Comparison of ENCODE assay signal across 1 cellular context in genomic region chr1:231421971-231422797, GRCh38.
TF ChIP-seq lines count a peak whose summit lies in the region.

Gene EGLN1, minus strand, starts transcription at chr1:231422287. Its CDS starts 399 bp downstream, at chr1:231421888.

TF ChIP-seq in K562, 482 proteins besides CTCF, POLR2A, EP300 and RAD21 (continued from another document and continues in another):
- TF ChIP-seq ZBTB26 (CRISPR knock-in tag; IDR thresholded peaks at IDR 0.05) (no peak), HINFP (tag; conservative IDR thresholded peaks at IDR 0.05; ENCODE audit: low read depth) (no peak), HMG20B (CRISPR knock-in tag; IDR thresholded peaks at IDR 0.05) (no peak), MCM5 (IDR thresholded peaks at IDR 0.05; ENCODE audit: low read depth) (no peak), WHSC1 (IDR thresholded peaks at IDR 0.05; ENCODE audit: low read length) (no peak), HOXB6 (CRISPR knock-in tag; IDR thresholded peaks at IDR 0.05; ENCODE audit: borderline replicate concordance) (no peak), ZBTB2 (IDR thresholded peaks at IDR 0.05) (no peak), SMARCE1 (IDR thresholded peaks at IDR 0.05) (0 out of 2 replicates have a peak, but pooled peaks have one; percentile 32), KDM2B (CRISPR knock-in tag; IDR thresholded peaks at IDR 0.05) (peak; percentile 79; the same call in 1 of the 2 replicates), CC2D1A (IDR thresholded peaks at IDR 0.05) (no peak), ZNF316 (IDR thresholded peaks at IDR 0.05) (no peak), MBD2 (IDR thresholded peaks at IDR 0.05; ENCODE audit: borderline replicate concordance, low read depth) (peak; percentile 44; the same call in 1 of the 2 replicates), BRD9 (IDR thresholded peaks at IDR 0.05; ENCODE audit: low read depth, partially characterized antibody) (no peak), E2F5 (CRISPR knock-in tag; IDR thresholded peaks at IDR 0.05) (no peak), HMGN3 (IDR thresholded peaks at IDR 0.05; ENCODE audit: borderline replicate concordance, extremely low read depth, insufficient read length, low read depth, low read length) (peak; percentile 67), MTA3 (IDR thresholded peaks at IDR 0.05; ENCODE audit: borderline replicate concordance) (peak; percentile 82), HNRNPLL (IDR thresholded peaks at IDR 0.05; ENCODE audit: low read depth, low read length, poor library complexity, severe bottlenecking) (peak; percentile 96), ZFP30 (CRISPR knock-in tag; IDR thresholded peaks at IDR 0.05; ENCODE audit: borderline replicate concordance) (no peak), ZNF699 (CRISPR knock-in tag; IDR thresholded peaks at IDR 0.05; ENCODE audit: insufficient replicate concordance) (no peak), ZNF717 (CRISPR knock-in tag; IDR thresholded peaks at IDR 0.05) (no peak), KLF6 (CRISPR knock-in tag; IDR thresholded peaks at IDR 0.05; ENCODE audit: borderline replicate concordance) (no peak), ARID3B (CRISPR knock-in tag; IDR thresholded peaks at IDR 0.05; ENCODE audit: borderline replicate concordance) (no peak), C11orf30 (IDR thresholded peaks at IDR 0.05; ENCODE audit: low read depth) (no peak), MCM2 (IDR thresholded peaks at IDR 0.05; ENCODE audit: low read depth) (no peak), PML (IDR thresholded peaks at IDR 0.05; ENCODE audit: low read length) (peak; percentile 56; the same call in 1 of the 2 replicates), NFIC (IDR thresholded peaks at IDR 0.05) (peak; percentile 63), U2AF1 (optimal IDR thresholded peaks at IDR 0.05; ENCODE audit: low read depth, low read length) (peak; percentile 61), SUPT5H (IDR thresholded peaks at IDR 0.05) (peak; percentile 86), MIER1 (IDR thresholded peaks at IDR 0.05; ENCODE audit: low read depth) (no peak)
- TF ChIP-seq, protein P1, sequence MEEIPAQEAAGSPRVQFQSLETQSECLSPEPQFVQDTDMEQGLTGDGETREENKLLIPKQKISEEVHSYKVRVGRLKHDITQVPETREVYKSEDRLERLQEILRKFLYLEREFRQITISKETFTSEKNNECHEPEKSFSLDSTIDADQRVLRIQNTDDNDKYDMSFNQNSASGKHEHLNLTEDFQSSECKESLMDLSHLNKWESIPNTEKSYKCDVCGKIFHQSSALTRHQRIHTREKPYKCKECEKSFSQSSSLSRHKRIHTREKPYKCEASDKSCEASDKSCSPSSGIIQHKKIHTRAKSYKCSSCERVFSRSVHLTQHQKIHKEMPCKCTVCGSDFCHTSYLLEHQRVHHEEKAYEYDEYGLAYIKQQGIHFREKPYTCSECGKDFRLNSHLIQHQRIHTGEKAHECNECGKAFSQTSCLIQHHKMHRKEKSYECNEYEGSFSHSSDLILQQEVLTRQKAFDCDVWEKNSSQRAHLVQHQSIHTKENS (CRISPR knock-in tag; IDR thresholded peaks at IDR 0.05): no peak
- TF ChIP-seq, protein P2, sequence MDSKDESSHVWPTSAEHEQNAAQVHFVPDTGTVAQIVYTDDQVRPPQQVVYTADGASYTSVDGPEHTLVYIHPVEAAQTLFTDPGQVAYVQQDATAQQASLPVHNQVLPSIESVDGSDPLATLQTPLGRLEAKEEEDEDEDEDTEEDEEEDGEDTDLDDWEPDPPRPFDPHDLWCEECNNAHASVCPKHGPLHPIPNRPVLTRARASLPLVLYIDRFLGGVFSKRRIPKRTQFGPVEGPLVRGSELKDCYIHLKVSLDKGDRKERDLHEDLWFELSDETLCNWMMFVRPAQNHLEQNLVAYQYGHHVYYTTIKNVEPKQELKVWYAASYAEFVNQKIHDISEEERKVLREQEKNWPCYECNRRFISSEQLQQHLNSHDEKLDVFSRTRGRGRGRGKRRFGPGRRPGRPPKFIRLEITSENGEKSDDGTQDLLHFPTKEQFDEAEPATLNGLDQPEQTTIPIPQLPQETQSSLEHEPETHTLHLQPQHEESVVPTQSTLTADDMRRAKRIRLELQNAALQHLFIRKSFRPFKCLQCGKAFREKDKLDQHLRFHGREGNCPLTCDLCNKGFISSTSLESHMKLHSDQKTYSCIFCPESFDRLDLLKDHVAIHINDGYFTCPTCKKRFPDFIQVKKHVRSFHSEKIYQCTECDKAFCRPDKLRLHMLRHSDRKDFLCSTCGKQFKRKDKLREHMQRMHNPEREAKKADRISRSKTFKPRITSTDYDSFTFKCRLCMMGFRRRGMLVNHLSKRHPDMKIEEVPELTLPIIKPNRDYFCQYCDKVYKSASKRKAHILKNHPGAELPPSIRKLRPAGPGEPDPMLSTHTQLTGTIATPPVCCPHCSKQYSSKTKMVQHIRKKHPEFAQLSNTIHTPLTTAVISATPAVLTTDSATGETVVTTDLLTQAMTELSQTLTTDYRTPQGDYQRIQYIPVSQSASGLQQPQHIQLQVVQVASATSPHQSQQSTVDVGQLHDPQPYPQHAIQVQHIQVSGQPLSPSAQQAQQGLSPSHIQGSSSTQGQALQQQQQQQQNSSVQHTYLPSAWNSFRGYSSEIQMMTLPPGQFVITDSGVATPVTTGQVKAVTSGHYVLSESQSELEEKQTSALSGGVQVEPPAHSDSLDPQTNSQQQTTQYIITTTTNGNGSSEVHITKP (IDR thresholded peaks at IDR 0.05; ENCODE audit: partially characterized antibody): peak; percentile 20
- TF ChIP-seq, protein P3, sequence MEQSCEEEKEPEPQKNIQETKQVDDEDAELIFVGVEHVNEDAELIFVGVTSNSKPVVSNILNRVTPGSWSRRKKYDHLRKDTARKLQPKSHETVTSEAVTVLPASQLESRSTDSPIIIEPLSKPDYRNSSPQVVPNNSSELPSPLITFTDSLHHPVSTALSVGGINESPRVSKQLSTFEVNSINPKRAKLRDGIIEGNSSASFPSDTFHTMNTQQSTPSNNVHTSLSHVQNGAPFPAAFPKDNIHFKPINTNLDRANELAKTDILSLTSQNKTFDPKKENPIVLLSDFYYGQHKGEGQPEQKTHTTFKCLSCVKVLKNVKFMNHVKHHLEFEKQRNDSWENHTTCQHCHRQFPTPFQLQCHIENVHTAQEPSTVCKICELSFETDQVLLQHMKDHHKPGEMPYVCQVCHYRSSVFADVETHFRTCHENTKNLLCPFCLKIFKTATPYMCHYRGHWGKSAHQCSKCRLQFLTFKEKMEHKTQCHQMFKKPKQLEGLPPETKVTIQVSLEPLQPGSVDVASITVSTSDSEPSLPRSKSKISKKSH (CRISPR knock-in tag; IDR thresholded peaks at IDR 0.05): no peak
- TF ChIP-seq, protein P4, sequence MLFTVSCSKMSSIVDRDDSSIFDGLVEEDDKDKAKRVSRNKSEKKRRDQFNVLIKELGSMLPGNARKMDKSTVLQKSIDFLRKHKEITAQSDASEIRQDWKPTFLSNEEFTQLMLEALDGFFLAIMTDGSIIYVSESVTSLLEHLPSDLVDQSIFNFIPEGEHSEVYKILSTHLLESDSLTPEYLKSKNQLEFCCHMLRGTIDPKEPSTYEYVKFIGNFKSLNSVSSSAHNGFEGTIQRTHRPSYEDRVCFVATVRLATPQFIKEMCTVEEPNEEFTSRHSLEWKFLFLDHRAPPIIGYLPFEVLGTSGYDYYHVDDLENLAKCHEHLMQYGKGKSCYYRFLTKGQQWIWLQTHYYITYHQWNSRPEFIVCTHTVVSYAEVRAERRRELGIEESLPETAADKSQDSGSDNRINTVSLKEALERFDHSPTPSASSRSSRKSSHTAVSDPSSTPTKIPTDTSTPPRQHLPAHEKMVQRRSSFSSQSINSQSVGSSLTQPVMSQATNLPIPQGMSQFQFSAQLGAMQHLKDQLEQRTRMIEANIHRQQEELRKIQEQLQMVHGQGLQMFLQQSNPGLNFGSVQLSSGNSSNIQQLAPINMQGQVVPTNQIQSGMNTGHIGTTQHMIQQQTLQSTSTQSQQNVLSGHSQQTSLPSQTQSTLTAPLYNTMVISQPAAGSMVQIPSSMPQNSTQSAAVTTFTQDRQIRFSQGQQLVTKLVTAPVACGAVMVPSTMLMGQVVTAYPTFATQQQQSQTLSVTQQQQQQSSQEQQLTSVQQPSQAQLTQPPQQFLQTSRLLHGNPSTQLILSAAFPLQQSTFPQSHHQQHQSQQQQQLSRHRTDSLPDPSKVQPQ (CRISPR knock-in tag; IDR thresholded peaks at IDR 0.05; ENCODE audit: borderline replicate concordance): no peak
- TF ChIP-seq, protein P5, sequence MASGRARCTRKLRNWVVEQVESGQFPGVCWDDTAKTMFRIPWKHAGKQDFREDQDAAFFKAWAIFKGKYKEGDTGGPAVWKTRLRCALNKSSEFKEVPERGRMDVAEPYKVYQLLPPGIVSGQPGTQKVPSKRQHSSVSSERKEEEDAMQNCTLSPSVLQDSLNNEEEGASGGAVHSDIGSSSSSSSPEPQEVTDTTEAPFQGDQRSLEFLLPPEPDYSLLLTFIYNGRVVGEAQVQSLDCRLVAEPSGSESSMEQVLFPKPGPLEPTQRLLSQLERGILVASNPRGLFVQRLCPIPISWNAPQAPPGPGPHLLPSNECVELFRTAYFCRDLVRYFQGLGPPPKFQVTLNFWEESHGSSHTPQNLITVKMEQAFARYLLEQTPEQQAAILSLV (tag; IDR thresholded peaks at IDR 0.05): no peak
- TF ChIP-seq, protein P6, sequence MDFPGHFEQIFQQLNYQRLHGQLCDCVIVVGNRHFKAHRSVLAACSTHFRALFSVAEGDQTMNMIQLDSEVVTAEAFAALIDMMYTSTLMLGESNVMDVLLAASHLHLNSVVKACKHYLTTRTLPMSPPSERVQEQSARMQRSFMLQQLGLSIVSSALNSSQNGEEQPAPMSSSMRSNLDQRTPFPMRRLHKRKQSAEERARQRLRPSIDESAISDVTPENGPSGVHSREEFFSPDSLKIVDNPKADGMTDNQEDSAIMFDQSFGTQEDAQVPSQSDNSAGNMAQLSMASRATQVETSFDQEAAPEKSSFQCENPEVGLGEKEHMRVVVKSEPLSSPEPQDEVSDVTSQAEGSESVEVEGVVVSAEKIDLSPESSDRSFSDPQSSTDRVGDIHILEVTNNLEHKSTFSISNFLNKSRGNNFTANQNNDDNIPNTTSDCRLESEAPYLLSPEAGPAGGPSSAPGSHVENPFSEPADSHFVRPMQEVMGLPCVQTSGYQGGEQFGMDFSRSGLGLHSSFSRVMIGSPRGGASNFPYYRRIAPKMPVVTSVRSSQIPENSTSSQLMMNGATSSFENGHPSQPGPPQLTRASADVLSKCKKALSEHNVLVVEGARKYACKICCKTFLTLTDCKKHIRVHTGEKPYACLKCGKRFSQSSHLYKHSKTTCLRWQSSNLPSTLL (IDR thresholded peaks at IDR 0.05): no peak
